ENCODE assay signal across 15 cellular contexts in the genomic region with DNA sequence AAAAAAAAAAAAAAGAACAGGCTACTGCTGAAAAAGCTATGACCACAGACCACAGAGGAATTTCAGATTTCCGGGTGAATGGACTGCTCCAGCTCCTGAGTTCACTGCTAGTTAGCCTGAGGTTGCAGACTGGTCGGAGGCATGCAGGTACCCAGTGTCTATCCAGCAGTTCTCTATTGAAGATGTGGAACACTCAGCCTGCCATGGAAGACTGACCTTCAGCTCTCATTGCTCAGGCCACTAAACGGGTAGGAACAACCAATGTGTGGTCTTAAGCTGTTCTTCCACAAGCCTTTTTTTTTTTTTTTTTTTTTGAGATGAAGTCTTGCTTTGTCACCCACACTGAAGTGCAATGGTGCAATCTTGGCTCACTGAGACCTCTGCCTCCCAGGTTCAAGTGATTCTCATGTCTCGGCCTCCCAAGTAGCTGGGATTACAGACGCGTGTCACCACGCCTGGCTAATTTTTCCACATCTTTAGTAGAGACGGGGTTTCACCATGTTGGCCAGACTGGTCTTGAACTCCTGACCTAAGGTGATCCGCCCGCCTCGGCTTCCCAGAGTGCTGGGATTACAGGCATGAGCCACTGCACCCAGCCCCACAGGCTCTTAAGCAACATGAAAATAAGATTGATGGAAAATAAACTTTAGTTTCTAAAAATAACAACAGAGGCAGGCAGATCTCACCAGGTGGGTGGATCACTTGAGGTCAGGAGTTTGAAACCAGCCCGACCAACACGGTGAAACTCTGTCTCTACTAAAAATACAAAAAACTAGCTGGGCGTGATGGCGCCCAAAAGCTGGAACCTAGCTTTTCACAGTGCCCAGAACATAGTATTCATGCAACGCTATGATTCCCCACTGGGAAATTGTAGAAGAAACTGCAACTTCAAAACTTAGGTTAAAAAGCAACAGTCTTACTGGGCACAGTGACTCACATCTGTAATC. TPM values are rescaled to one million over a fixed set of nuclear protein-coding genes. Genes with fewer than 3 reads are reported as not detected.
DNase-seq lines count a peak whose midpoint lies in the region; ATAC-seq and TF ChIP-seq lines count a peak whose summit lies in the region.
"Had no signal": no experiment of that assay in that cellular context is flagged by ENCODE, and none has a peak within 500 bp of the region (broad histone marks: within the 10 kb centered on the region; RNA-seq: fewer than 3 reads in every experiment).

No MANE protein-coding gene starts in this region.

- no peak overlapping the region for H3K27ac ChIP-seq in sigmoid colon
- H3K27ac ChIP-seq: pancreas had no signal

- H3K4me1 ChIP-seq in sigmoid colon: no peaks in the 10 kb centered on the region
- H3K4me1 ChIP-seq: pancreas had no signal

- POLR2A ChIA-PET in naive thymus-derived CD8-positive, alpha-beta T cell (lab: Charles Lee): no interaction called here

- H3K4me3 ChIP-seq in sigmoid colon: no peak overlapping the region
- H3K4me3 ChIP-seq: pancreas had no signal

- ATAC-seq in HG03342 (IDR thresholded peaks at IDR 0.05; ENCODE audit: unreplicated experiment): peak; percentile 45
- no peak for ATAC-seq in naive thymus-derived CD8-positive, alpha-beta T cell
- ATAC-seq: left colon, pancreas had no signal

- H3K9me3 Mint-ChIP-seq in naive thymus-derived CD8-positive, alpha-beta T cell: no peaks in the 10 kb centered on the region
- H3K9me3 Mint-ChIP-seq in immature natural killer cell: no peaks in the 10 kb centered on the region
- H3K9me3 Mint-ChIP-seq: activated CD4-positive, alpha-beta memory T cell treated with anti-CD3 and anti-CD28 coated beads for 36 hours had no signal

- peaks cover 0 to 8% (median 0%) of the 10 kb centered on the region in 3 donors for H3K27me3 ChIP-seq in sigmoid colon
- H3K27me3 ChIP-seq: pancreas had no signal

- no peaks in the 10 kb centered on the region for H3K9me3 ChIP-seq in sigmoid colon
- H3K9me3 ChIP-seq: pancreas had no signal

- H3K36me3 Mint-ChIP-seq in naive thymus-derived CD8-positive, alpha-beta T cell: no peaks in the 10 kb centered on the region
- H3K36me3 Mint-ChIP-seq in immature natural killer cell: no peaks in the 10 kb centered on the region
- H3K36me3 Mint-ChIP-seq: activated CD4-positive, alpha-beta memory T cell treated with anti-CD3 and anti-CD28 coated beads for 36 hours had no signal

- no peaks in the 10 kb centered on the region for H3K36me3 ChIP-seq in sigmoid colon
- H3K36me3 ChIP-seq: pancreas had no signal

- intact Hi-C loops in sigmoid colon (cut with DNase I): no loop called here

- H3K27ac Mint-ChIP-seq in naive thymus-derived CD8-positive, alpha-beta T cell: no peak overlapping the region
- H3K27ac Mint-ChIP-seq in immature natural killer cell: no peak overlapping the region
- H3K27ac Mint-ChIP-seq: activated CD4-positive, alpha-beta memory T cell treated with anti-CD3 and anti-CD28 coated beads for 36 hours had no signal

- WGBS in sigmoid colon, 2 donors: 82 to 87% methylated on average over 16 of the region's 16 CpGs

- no peak for TF ChIP-seq CTCF in GM13977 (IDR thresholded peaks at IDR 0.05; ENCODE audit: extremely low read depth, insufficient read depth, missing control alignments)
- TF ChIP-seq CTCF in sigmoid colon (IDR thresholded peaks at IDR 0.05): no peak

- peaks cover 8 to 35% (median 17%) of the 10 kb centered on the region in 5 donors for H3K27me3 Mint-ChIP-seq in naive thymus-derived CD8-positive, alpha-beta T cell
- peaks cover 0 to 17% (median 11%) of the 10 kb centered on the region in 3 donors for H3K27me3 Mint-ChIP-seq in immature natural killer cell (ENCODE audit: low read depth in 3 of 3)

- in situ Hi-C loops in GM13977 (cut with MboI; ENCODE audit: low pct_unique_long_range_greater_than_20kb, low sequenced_read_pairs, unreplicated experiment): no loop called here

- peaks cover 0 to 1% (median 0%) of the 10 kb centered on the region in 4 donors for H3K4me1 Mint-ChIP-seq in naive thymus-derived CD8-positive, alpha-beta T cell
- no peaks in the 10 kb centered on the region for H3K4me1 Mint-ChIP-seq in immature natural killer cell

- TF ChIP-seq EP300 in sigmoid colon (IDR thresholded peaks at IDR 0.05): no peak

- peak; percentile 24 for DNase-seq in GM13977 (ENCODE audit: low spot score)
- DNase-seq in SW480 (ENCODE audit: low spot score): peak; percentile 86
- peak; percentile 57 for DNase-seq in mesenteric fat pad (ENCODE audit: low spot score)
- DNase-seq in naive thymus-derived CD8-positive, alpha-beta T cell: no peak
- DNase-seq in sigmoid colon: no peak
- no peak for DNase-seq in immature natural killer cell
- no peak for DNase-seq in activated naive CD4-positive, alpha-beta T cell treated with anti-CD3 and anti-CD28 coated beads, Interleukin-2, amount 50 U/mL, for 16 hours
- DNase-seq: activated CD4-positive, alpha-beta memory T cell treated with anti-CD3 and anti-CD28 coated beads for 36 hours; DMS153; left colon; NCI-H1436; pancreas; SHP77 had no signal

- TF ChIP-seq POLR2A in sigmoid colon (IDR thresholded peaks at IDR 0.05): no peak

- H3K4me3 Mint-ChIP-seq in naive thymus-derived CD8-positive, alpha-beta T cell: no peak overlapping the region
- H3K4me3 Mint-ChIP-seq in immature natural killer cell: no peak overlapping the region
- H3K4me3 Mint-ChIP-seq: activated CD4-positive, alpha-beta memory T cell treated with anti-CD3 and anti-CD28 coated beads for 36 hours had no signal

RNA-seq across cellular contexts. Expression of a gene that starts 20.0 kb away (rescaled TPM):
- total RNA-seq in mesenteric fat pad: 526 TPM
- total RNA-seq in naive thymus-derived CD8-positive, alpha-beta T cell: 1,000 to 10,000 TPM; 1,231 to 1,305 TPM
- 1,000 to 10,000 TPM in 2 of 3 donors, 100 to 1,000 TPM in 1; 960 to 1,086 (median 1,032) TPM for polyA plus RNA-seq in naive thymus-derived CD8-positive, alpha-beta T cell
- 100 to 1,000 TPM; 722 to 951 (median 753) TPM for total RNA-seq in sigmoid colon
- polyA plus RNA-seq in sigmoid colon: 1,000 to 10,000 TPM; 1,270 to 2,962 (median 2,425) TPM
- 100 to 1,000 TPM; 274 to 417 (median 355) TPM for polyA plus RNA-seq in immature natural killer cell

RNA-seq across cellular contexts. Expression of a gene that starts 51.8 kb away (rescaled TPM):
- total RNA-seq in mesenteric fat pad (1.7 TPM), sigmoid colon (1 to 10 TPM in 1 of 4 donors, under 1 TPM in 1, not detected in 2; 0.28 to 3.0 TPM)
- under 1 TPM; 0.38 to 0.42 TPM for total RNA-seq in naive thymus-derived CD8-positive, alpha-beta T cell
- polyA plus RNA-seq in naive thymus-derived CD8-positive, alpha-beta T cell: not detected
- polyA plus RNA-seq in sigmoid colon (under 1 TPM in 2 of 3 donors, not detected in 1; 0.36 to 0.60 TPM), immature natural killer cell (not detected)

RNA-seq across cellular contexts. Expression of a gene that starts 58.6 kb away (rescaled TPM):
- not detected for total RNA-seq in mesenteric fat pad
- not detected for total RNA-seq in naive thymus-derived CD8-positive, alpha-beta T cell
- polyA plus RNA-seq in naive thymus-derived CD8-positive, alpha-beta T cell: not detected
- not detected for total RNA-seq in sigmoid colon
- polyA plus RNA-seq in sigmoid colon: not detected
- polyA plus RNA-seq in immature natural killer cell: not detected
- total RNA-seq: activated CD4-positive, alpha-beta memory T cell treated with anti-CD3 and anti-CD28 coated beads for 36 hours; left colon; pancreas had no signal
- polyA plus RNA-seq: adipose tissue, pancreas had no signal

Comparison
In these comparisons a context has a peak if more than half of its experiments do, and no peak if none do; other contexts are left out.
1. DNase-seq: peak in GM13977 (single experiment), SW480 (single experiment) and mesenteric fat pad (single experiment); none in naive thymus-derived CD8-positive, alpha-beta T cell (0 of 10), sigmoid colon (single experiment), immature natural killer cell (0 of 3) and activated naive CD4-positive, alpha-beta T cell treated with anti-CD3 and anti-CD28 coated beads, Interleukin-2, amount 50 U/mL, for 16 hours (single experiment).